ENCODE assay signal across 1 cellular context in genomic region chr2:64079688-64080087, GRCh38.
A peak's percentile ranks its signal among the peaks of the same experiment; 100 is the strongest.
TF ChIP-seq lines count a peak whose summit lies in the region.
"Not testable (repeated sequence)": the region's sequence is repeated elsewhere in the genome, so short reads cannot be mapped to it uniquely, and the experiment has no call there.

No MANE protein-coding gene starts in this region.

TF ChIP-seq in K562, 482 proteins besides CTCF, POLR2A, EP300 and RAD21 (continued from another document):
- TF ChIP-seq ZBTB9 (CRISPR knock-in tag; IDR thresholded peaks at IDR 0.05) (peak; percentile 73), NR2C1 (tag; IDR thresholded peaks at IDR 0.05) (peak; percentile 64), ARID1B (IDR thresholded peaks at IDR 0.05) (peak; percentile 54), KLF6 (CRISPR knock-in tag; IDR thresholded peaks at IDR 0.05; ENCODE audit: borderline replicate concordance) (0 out of 2 replicates have a peak, but pooled peaks have one; percentile 12), ZBTB17 (CRISPR knock-in tag; IDR thresholded peaks at IDR 0.05) (0 out of 2 replicates have a peak, but pooled peaks have one; percentile 25), CBFA2T3 (IDR thresholded peaks at IDR 0.05) (peak; percentile 62), RHOXF2B (CRISPR knock-in tag; conservative IDR thresholded peaks at IDR 0.05) (0 out of 2 replicates have a peak, but pooled peaks have one; percentile 28), CXXC5 (CRISPR knock-in tag; IDR thresholded peaks at IDR 0.05) (peak; percentile 24; the same call in 1 of the 2 replicates), SMAD4 (CRISPR knock-in tag; conservative IDR thresholded peaks at IDR 0.05) (peak; percentile 55; the same call in 1 of the 2 replicates), TCF3 (CRISPR knock-in tag; IDR thresholded peaks at IDR 0.05) (peak; percentile 23; the same call in 1 of the 2 replicates), MECOM (CRISPR knock-in tag; IDR thresholded peaks at IDR 0.05) (0 out of 2 replicates have a peak, but pooled peaks have one; percentile 15), IRF9 (tag; IDR thresholded peaks at IDR 0.05) (peak; percentile 48; the same call in 1 of the 2 replicates), NCOR1 (IDR thresholded peaks at IDR 0.05) (peak; percentile 32; the same call in 1 of the 2 replicates), TEAD2 (tag; IDR thresholded peaks at IDR 0.05) (0 out of 2 replicates have a peak, but pooled peaks have one; percentile 13), NR4A1 (tag; IDR thresholded peaks at IDR 0.05) (peak; percentile 88), CBFA2T2 (conservative IDR thresholded peaks at IDR 0.05) (peak; percentile 35), HDGF (IDR thresholded peaks at IDR 0.05) (0 out of 2 replicates have a peak, but pooled peaks have one; percentile 35), ATF4 (CRISPR knock-in tag; IDR thresholded peaks at IDR 0.05) (peak; percentile 8; the same call in 1 of the 2 replicates), YY1 (IDR thresholded peaks at IDR 0.05; ENCODE audit: borderline replicate concordance in 1 of 3, control insufficient read depth in 1 of 3, extremely low read depth in 1 of 3, insufficient read depth in 3 of 3, insufficient read length in 1 of 3, insufficient replicate concordance in 2 of 3, low read depth in 1 of 3, low read length in 2 of 3) (peak in 1 of 3 experiments; percentile 38), ARNT (IDR thresholded peaks at IDR 0.05) (peak; percentile 86 to 97; a peak in 3 of 4 replicates), ARID2 (IDR thresholded peaks at IDR 0.05) (0 out of 2 replicates have a peak, but pooled peaks have one; percentile 43)
- TF ChIP-seq NR2C1 (IDR thresholded peaks at IDR 0.05); NR4A1 (CRISPR knock-in tag; IDR thresholded peaks at IDR 0.05): not testable (repeated sequence)
- TF ChIP-seq, protein P1, sequence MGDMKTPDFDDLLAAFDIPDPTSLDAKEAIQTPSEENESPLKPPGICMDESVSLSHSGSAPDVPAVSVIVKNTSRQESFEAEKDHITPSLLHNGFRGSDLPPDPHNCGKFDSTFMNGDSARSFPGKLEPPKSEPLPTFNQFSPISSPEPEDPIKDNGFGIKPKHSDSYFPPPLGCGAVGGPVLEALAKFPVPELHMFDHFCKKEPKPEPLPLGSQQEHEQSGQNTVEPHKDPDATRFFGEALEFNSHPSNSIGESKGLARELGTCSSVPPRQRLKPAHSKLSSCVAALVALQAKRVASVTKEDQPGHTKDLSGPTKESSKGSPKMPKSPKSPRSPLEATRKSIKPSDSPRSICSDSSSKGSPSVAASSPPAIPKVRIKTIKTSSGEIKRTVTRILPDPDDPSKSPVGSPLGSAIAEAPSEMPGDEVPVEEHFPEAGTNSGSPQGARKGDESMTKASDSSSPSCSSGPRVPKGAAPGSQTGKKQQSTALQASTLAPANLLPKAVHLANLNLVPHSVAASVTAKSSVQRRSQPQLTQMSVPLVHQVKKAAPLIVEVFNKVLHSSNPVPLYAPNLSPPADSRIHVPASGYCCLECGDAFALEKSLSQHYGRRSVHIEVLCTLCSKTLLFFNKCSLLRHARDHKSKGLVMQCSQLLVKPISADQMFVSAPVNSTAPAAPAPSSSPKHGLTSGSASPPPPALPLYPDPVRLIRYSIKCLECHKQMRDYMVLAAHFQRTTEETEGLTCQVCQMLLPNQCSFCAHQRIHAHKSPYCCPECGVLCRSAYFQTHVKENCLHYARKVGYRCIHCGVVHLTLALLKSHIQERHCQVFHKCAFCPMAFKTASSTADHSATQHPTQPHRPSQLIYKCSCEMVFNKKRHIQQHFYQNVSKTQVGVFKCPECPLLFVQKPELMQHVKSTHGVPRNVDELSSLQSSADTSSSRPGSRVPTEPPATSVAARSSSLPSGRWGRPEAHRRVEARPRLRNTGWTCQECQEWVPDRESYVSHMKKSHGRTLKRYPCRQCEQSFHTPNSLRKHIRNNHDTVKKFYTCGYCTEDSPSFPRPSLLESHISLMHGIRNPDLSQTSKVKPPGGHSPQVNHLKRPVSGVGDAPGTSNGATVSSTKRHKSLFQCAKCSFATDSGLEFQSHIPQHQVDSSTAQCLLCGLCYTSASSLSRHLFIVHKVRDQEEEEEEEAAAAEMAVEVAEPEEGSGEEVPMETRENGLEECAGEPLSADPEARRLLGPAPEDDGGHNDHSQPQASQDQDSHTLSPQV (IDR thresholded peaks at IDR 0.05) = peak; percentile 84
- TF ChIP-seq, protein P2, sequence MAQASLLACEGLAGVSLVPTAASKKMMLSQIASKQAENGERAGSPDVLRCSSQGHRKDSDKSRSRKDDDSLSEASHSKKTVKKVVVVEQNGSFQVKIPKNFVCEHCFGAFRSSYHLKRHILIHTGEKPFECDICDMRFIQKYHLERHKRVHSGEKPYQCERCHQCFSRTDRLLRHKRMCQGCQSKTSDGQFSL (CRISPR knock-in tag; IDR thresholded peaks at IDR 0.05) = not testable (repeated sequence)
- TF ChIP-seq, protein P2 (tag; IDR thresholded peaks at IDR 0.05) = 0 out of 4 replicates have a peak, but pooled peaks of 1 of the 2 experiments have one; percentile 30
- TF ChIP-seq, protein P3, sequence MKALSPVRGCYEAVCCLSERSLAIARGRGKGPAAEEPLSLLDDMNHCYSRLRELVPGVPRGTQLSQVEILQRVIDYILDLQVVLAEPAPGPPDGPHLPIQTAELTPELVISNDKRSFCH (CRISPR knock-in tag; IDR thresholded peaks at IDR 0.05) = not testable (repeated sequence)
- TF ChIP-seq, protein P3 (tag; IDR thresholded peaks at IDR 0.05) = peak; percentile 35; the same call in 1 of the 2 replicates
